ENCODE assay signal across 8 cellular contexts in genomic region chr10:14032406-14032998, GRCh38.
DNase-seq lines count a peak whose midpoint lies in the region; ATAC-seq, FAIRE-seq and TF ChIP-seq lines count a peak whose summit lies in the region.

No MANE protein-coding gene starts in this region.

- peak; percentile 12 for DNase-seq in GM12891 (ENCODE audit: insufficient read length, low spot score)
- DNase-seq in T-helper 17 cell: peak; percentile 16 to 40 (median 20)
- DNase-seq in choroid plexus epithelial cell (ENCODE audit: low read depth): peak; percentile 16
- no peak for DNase-seq in GF-D8 (lab: John Stamatoyannopoulos, UW)
- no peak for DNase-seq in NCI-H2029 treated with DMSO at 0.1 percent for 48 hours (lab: John Stamatoyannopoulos, UW)
- no peak for DNase-seq in NCI-H2107 treated with DMSO at 0.1 percent for 48 hours (lab: John Stamatoyannopoulos, UW; ENCODE audit: unreplicated experiment)

- H3K4me3 ChIP-seq in choroid plexus epithelial cell (ENCODE audit: low read depth, low read length): no peak overlapping the region
- no peak overlapping the region for H3K4me3 ChIP-seq in neural cell (ENCODE audit: low read length)

- H3K27me3 Mint-ChIP-seq in T-helper 17 cell: peaks cover 22% of the 10 kb centered on the region

- TF ChIP-seq CTCF in choroid plexus epithelial cell (conservative IDR thresholded peaks at IDR 0.05; ENCODE audit: low read depth, low read length): peak; percentile 77
- peak; percentile 41 for TF ChIP-seq CTCF in neural cell (IDR thresholded peaks at IDR 0.05; ENCODE audit: poor library complexity, severe bottlenecking)

- no peaks in the 10 kb centered on the region for H3K36me3 ChIP-seq in neural cell (ENCODE audit: insufficient read depth, low read length)

- TF ChIP-seq EP300 in neural cell (conservative IDR thresholded peaks at IDR 0.05; ENCODE audit: poor library complexity, severe bottlenecking): no peak

- no peaks in the 10 kb centered on the region for H3F3A ChIP-seq in neural cell (ENCODE audit: insufficient read depth, low read length, poor library complexity, severe bottlenecking)

- no peaks in the 10 kb centered on the region for H3K27me3 ChIP-seq in neural cell (ENCODE audit: insufficient read depth, low read depth, low read length)

- H3K9me3 ChIP-seq in T-helper 17 cell (ENCODE audit: control insufficient read depth, low read length, poor library complexity, severe bottlenecking): no peaks in the 10 kb centered on the region
- H3K9me3 ChIP-seq in neural cell (ENCODE audit: low read length): no peaks in the 10 kb centered on the region

- H3K27ac ChIP-seq in neural cell (ENCODE audit: low read length): no peak overlapping the region

- no peak for TF ChIP-seq POLR2A in GM12891 (IDR thresholded peaks at IDR 0.05; ENCODE audit: low read depth, low read length)

- no peak for TF ChIP-seq RAD21 in neural cell (conservative IDR thresholded peaks at IDR 0.05)

- FAIRE-seq in GM12891 (lab: Jason Lieb, UNC): peak; percentile 66

- H3K79me2 ChIP-seq in neural cell (replicated peaks; ENCODE audit: insufficient read depth, low read length): no peaks in the 10 kb centered on the region

- no peak overlapping the region for H2AFZ ChIP-seq in neural cell (ENCODE audit: low read depth, low read length)

- H3K9me2 ChIP-seq in neural cell (ENCODE audit: insufficient read depth, low read length): no peaks in the 10 kb centered on the region

- H4K20me1 ChIP-seq in neural cell (ENCODE audit: insufficient read depth): no peaks in the 10 kb centered on the region

- no peak overlapping the region for H3K4me3 Mint-ChIP-seq in T-helper 17 cell

- H3K36me3 Mint-ChIP-seq in T-helper 17 cell (ENCODE audit: low read depth): peaks cover 2% of the 10 kb centered on the region

- H3K4me2 ChIP-seq in neural cell (ENCODE audit: low read length): no peak overlapping the region

- no peaks in the 10 kb centered on the region for H3K4me1 Mint-ChIP-seq in T-helper 17 cell

- ATAC-seq in T-helper 17 cell (peak; percentile 50), GM21360 (IDR thresholded peaks at IDR 0.05; ENCODE audit: unreplicated experiment) (no peak)

- no peak overlapping the region for H3K9ac ChIP-seq in neural cell (ENCODE audit: low read length)

- H3K27ac Mint-ChIP-seq in T-helper 17 cell: no peak overlapping the region

TF ChIP-seq in GM12891, 5 proteins besides CTCF, POLR2A, EP300 and RAD21:
- TF ChIP-seq POLR2AphosphoS5 (IDR thresholded peaks at IDR 0.05; ENCODE audit: low read depth, low read length) (no peak), POU2F2 (IDR thresholded peaks at IDR 0.05; ENCODE audit: low read depth, low read length) (no peak), TAF1 (IDR thresholded peaks at IDR 0.05; ENCODE audit: low read depth, low read length) (no peak), PAX5 (IDR thresholded peaks at IDR 0.05; ENCODE audit: insufficient read depth, low read length, severe bottlenecking) (no peak), SPI1 (IDR thresholded peaks at IDR 0.05; ENCODE audit: low read depth, low read length) (no peak)

TF ChIP-seq in neural cell, 6 proteins besides CTCF, POLR2A, EP300 and RAD21:
- TF ChIP-seq MXI1 (conservative IDR thresholded peaks at IDR 0.05; ENCODE audit: poor library complexity, severe bottlenecking) (no peak), POLR2AphosphoS5 (IDR thresholded peaks at IDR 0.05) (no peak), SMC3 (conservative IDR thresholded peaks at IDR 0.05; ENCODE audit: poor library complexity) (no peak), EZH2 (IDR thresholded peaks at IDR 0.05; ENCODE audit: borderline replicate concordance, insufficient read depth, low read length, poor library complexity, severe bottlenecking) (no peak), REST (IDR thresholded peaks at IDR 0.05; ENCODE audit: borderline replicate concordance) (no peak), TAF1 (IDR thresholded peaks at IDR 0.05; ENCODE audit: low read depth) (no peak)
TF ChIP-seq in neural cell: peak in this region for 0.

Comparison
In these comparisons a context has a peak if more than half of its experiments do, and no peak if none do; other contexts are left out.
1. DNase-seq: peak in GM12891 (single experiment), T-helper 17 cell (3 of 3) and choroid plexus epithelial cell (single experiment); none in GF-D8 (single experiment), NCI-H2029 treated with DMSO at 0.1 percent for 48 hours (single experiment) and NCI-H2107 treated with DMSO at 0.1 percent for 48 hours (single experiment).